Comparison of ENCODE assay signal across 8 cellular contexts in genomic region chr2:151826737-151827157, GRCh38. TPM values are rescaled to one million over a fixed set of nuclear protein-coding genes. Genes with fewer than 3 reads are reported as not detected.
DNase-seq lines count a peak whose midpoint lies in the region; ATAC-seq and TF ChIP-seq lines count a peak whose summit lies in the region.

No MANE protein-coding gene starts in this region.

- CTCF ChIA-PET in CD4-positive, alpha-beta T cell (lab: Charles Lee), result interaction anchor here (1.9 kb wide), 1 partner anchor 14 kb away, joined by 4 read pairs; no protein-coding TSS in a partner anchor

- H3K4me3 ChIP-seq in adipocyte (ENCODE audit: low read length) (peak overlapping the region; percentile 97), liver (ENCODE audit: low read depth in 1 of 3, low read length in 3 of 3) (peak overlapping the region; percentile 20 to 99 (median 64)), aorta (ENCODE audit: low read length in 2 of 2) (peak overlapping the region; percentile 85 to 87)

- H3K9ac ChIP-seq in adipocyte (ENCODE audit: low read length) (peak overlapping the region; percentile 95), liver (ENCODE audit: low read depth in 1 of 2, low read length in 2 of 2) (peak overlapping the region in 1 of 2 donors; percentile 24)

- H3K9me3 Mint-ChIP-seq in CD4-positive, alpha-beta T cell, result no peaks in the 10 kb centered on the region

- H3K36me3 Mint-ChIP-seq in CD4-positive, alpha-beta T cell (ENCODE audit: low read depth), result peaks cover 19% of the 10 kb centered on the region

- H3K4me3 Mint-ChIP-seq in CD4-positive, alpha-beta T cell, result peak overlapping the region; percentile 93

- H3K4me1 ChIP-seq in adipocyte (ENCODE audit: control insufficient read depth, insufficient read depth, low read length) (peaks cover 31% of the 10 kb centered on the region), liver (ENCODE audit: control insufficient read depth in 4 of 4, insufficient read depth in 4 of 4, low read length in 3 of 4) (peaks cover 6 to 19% (median 11%) of the 10 kb centered on the region in 4 donors), aorta (ENCODE audit: control insufficient read depth in 1 of 2, insufficient read depth in 2 of 2, low read length in 2 of 2) (peaks cover 0 to 5% of the 10 kb centered on the region in 2 donors)

- intact Hi-C loops in CD4-positive, alpha-beta T cell (cut with DNase I, micrococcal nuclease), result loop anchor here in 1 of 2 experiments (5.0 to 10.0 kb wide), 6 partner anchors 189 to 891 kb away; partner anchors contain the start of genes ARL6IP6, PRPF40A, RBM43 and STAM2
- intact Hi-C loops in aorta (cut with DNase I), result loop anchor here (5.0 to 10.0 kb wide), 4 partner anchors 46 to 176 kb away; no protein-coding TSS in a partner anchor

- no peak for DNase-seq in CD4-positive, alpha-beta T cell
- peak; percentile 20 for DNase-seq in KG1 (lab: John Stamatoyannopoulos, UW)
- peak; percentile 23 for DNase-seq in adipocyte (ENCODE audit: low read depth)
- DNase-seq in aorta, result no peak
- DNase-seq in midbrain (lab: John Stamatoyannopoulos, UW), result no peak

- no peak overlapping the region for H3K27ac ChIP-seq in CD4-positive, alpha-beta T cell (ENCODE audit: low read depth, low read length)
- H3K27ac ChIP-seq in liver (ENCODE audit: low read depth in 1 of 2, low read length in 2 of 2) (no peak overlapping the region), aorta (ENCODE audit: low read depth in 1 of 2, low read length in 2 of 2) (peak overlapping the region; percentile 51 to 63)

- 34% methylated on average over 6 of the region's 6 CpGs for WGBS in liver
- 10 to 12% methylated on average over 6 of the region's 6 CpGs for WGBS in aorta, 2 donors

- H3K4me1 Mint-ChIP-seq in CD4-positive, alpha-beta T cell (ENCODE audit: low read depth), result peaks cover 63% of the 10 kb centered on the region

- H3K27me3 Mint-ChIP-seq in CD4-positive, alpha-beta T cell, result no peaks in the 10 kb centered on the region

- TF ChIP-seq CTCF in CD4-positive, alpha-beta T cell (IDR thresholded peaks at IDR 0.05), result no peak
- no peak for TF ChIP-seq CTCF in liver (IDR thresholded peaks at IDR 0.05; ENCODE audit: low read depth, low read length, missing input control)

- H3K36me3 ChIP-seq in adipocyte (ENCODE audit: control insufficient read depth, insufficient read depth, low read length, severe bottlenecking) (peaks cover 4% of the 10 kb centered on the region), liver (ENCODE audit: control insufficient read depth in 4 of 4, insufficient read depth in 3 of 4, low read depth in 1 of 4, low read length in 3 of 4) (no peaks in the 10 kb centered on the region), aorta (ENCODE audit: control insufficient read depth in 1 of 2, insufficient read depth in 2 of 2, low read length in 1 of 2) (no peaks in the 10 kb centered on the region)

- no peaks in the 10 kb centered on the region for H3K9me3 ChIP-seq in CD4-positive, alpha-beta T cell (ENCODE audit: control insufficient read depth, low read length)
- H3K9me3 ChIP-seq in adipocyte (ENCODE audit: control insufficient read depth, low read length) (no peaks in the 10 kb centered on the region), liver (ENCODE audit: control insufficient read depth in 4 of 4, low read length in 3 of 4) (no peaks in the 10 kb centered on the region), aorta (ENCODE audit: control insufficient read depth, low read length) (no peaks in the 10 kb centered on the region)

- ATAC-seq in CD4-positive, alpha-beta T cell (ENCODE audit: poor library complexity), result no peak
- ATAC-seq in aorta (ENCODE audit: low FRiP score), result no peak
- no peak for ATAC-seq in HG02970 (IDR thresholded peaks at IDR 0.05; ENCODE audit: low FRiP score, unreplicated experiment)
- ATAC-seq in GM18907 (IDR thresholded peaks at IDR 0.05; ENCODE audit: unreplicated experiment), result no peak

- peak overlapping the region; percentile 95 for H3K27ac Mint-ChIP-seq in CD4-positive, alpha-beta T cell

- POLR2A ChIA-PET in CD4-positive, alpha-beta T cell (lab: Charles Lee), result interaction anchor here (2.0 to 3.1 kb wide), 2 partner anchors 18 to 189 kb away, joined by 5 to 16 read pairs; no protein-coding TSS in a partner anchor

- H3K27me3 ChIP-seq in CD4-positive, alpha-beta T cell (ENCODE audit: control insufficient read depth, insufficient read depth, low read length), result no peaks in the 10 kb centered on the region
- no peaks in the 10 kb centered on the region for H3K27me3 ChIP-seq in adipocyte (replicated peaks; ENCODE audit: control insufficient read depth, insufficient read depth, low read length)
- no peaks in the 10 kb centered on the region for H3K27me3 ChIP-seq in liver (ENCODE audit: control insufficient read depth in 4 of 4, insufficient read depth in 4 of 4, low read length in 3 of 4)
- no peaks in the 10 kb centered on the region for H3K27me3 ChIP-seq in aorta (ENCODE audit: control insufficient read depth in 1 of 2, insufficient read depth in 2 of 2, low read length in 1 of 2)

- no peak for TF ChIP-seq RAD21 in liver (IDR thresholded peaks at IDR 0.05)

TF ChIP-seq in liver, 16 proteins besides CTCF, POLR2A, EP300 and RAD21:
- TF ChIP-seq ATF3 (IDR thresholded peaks at IDR 0.05) (no peak), REST (IDR thresholded peaks at IDR 0.05) (peak; percentile 79)

RNA-seq across cellular contexts. Expression of gene ARL5A, which starts 1.5 kb away (rescaled TPM):
- 10 to 100 TPM; 16.9 to 20.5 TPM for total RNA-seq in CD4-positive, alpha-beta T cell
- total RNA-seq in liver, result 10 to 100 TPM; 26.3 to 41.6 TPM
- polyA plus RNA-seq in liver, result 1 to 10 TPM; 9.0 to 9.7 TPM
- 10 to 100 TPM; 78.9 to 95.9 TPM for total RNA-seq in aorta
- polyA plus RNA-seq in aorta, result 10 to 100 TPM; 19.1 to 76.6 TPM

Comparison
In these comparisons a context has a peak if more than half of its experiments do, and no peak if none do; other contexts are left out.
1. DNase-seq: peak in KG1 (single experiment) and adipocyte (single experiment); none in CD4-positive, alpha-beta T cell (0 of 10), aorta (0 of 2) and midbrain (single experiment).
2. H3K27ac ChIP-seq: peak in aorta (2 of 2); none in CD4-positive, alpha-beta T cell (single experiment) and liver (0 of 2).
3. Peak in every context shown above with its lines, with median percentiles within 50 percentile points of each other: H3K4me3 ChIP-seq.